Comparison of ENCODE assay signal across 17 cellular contexts in the genomic region with DNA sequence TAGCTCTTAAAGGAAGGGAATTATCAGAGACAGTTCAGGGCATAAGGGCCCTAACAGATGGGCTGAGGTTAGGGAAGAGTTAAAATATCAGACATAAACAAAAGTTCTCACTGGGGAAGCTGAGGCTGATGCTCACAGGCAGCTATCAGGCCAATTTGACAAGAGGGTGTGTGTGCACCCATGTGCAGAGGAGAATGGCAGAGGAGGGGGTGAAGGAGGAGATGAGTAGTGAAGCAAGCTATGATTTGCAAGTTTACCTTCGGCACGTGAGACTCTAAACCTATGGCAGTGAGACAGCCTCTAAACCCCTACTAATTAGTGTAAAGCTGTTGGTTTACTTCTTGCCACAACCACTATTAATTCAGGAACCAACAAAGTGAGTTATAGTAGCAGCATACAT.
DNase-seq lines count a peak whose midpoint lies in the region; ATAC-seq and TF ChIP-seq lines count a peak whose summit lies in the region.
"Had no signal": no experiment of that assay in that cellular context is flagged by ENCODE, and none has a peak within 500 bp of the region (broad histone marks: within the 10 kb centered on the region; RNA-seq: fewer than 3 reads in every experiment).

No MANE protein-coding gene starts in this region.

- H3K4me3 ChIP-seq in body of pancreas = no peak overlapping the region
- H3K4me3 ChIP-seq: colonic mucosa, esophagus squamous epithelium, mucosa of descending colon had no signal

- WGBS in body of pancreas, 2 donors = 84 to 92% methylated on average over 2 of the region's 2 CpGs

- H3K4me3 Mint-ChIP-seq in activated T-cell treated with anti-CD3 and anti-CD28 coated beads, Interleukin-2, amount 50 U/mL, for 72 hours = no peak overlapping the region

- ATAC-seq in GM18499 (IDR thresholded peaks at IDR 0.05; ENCODE audit: insufficient read depth, unreplicated experiment) = peak; percentile 22
- ATAC-seq in GM19463 (IDR thresholded peaks at IDR 0.05; ENCODE audit: unreplicated experiment) = peak; percentile 6
- ATAC-seq in HG02852 (IDR thresholded peaks at IDR 0.05; ENCODE audit: unreplicated experiment) = peak; percentile 36
- peak; percentile 13 for ATAC-seq in HG03442 (IDR thresholded peaks at IDR 0.05; ENCODE audit: unreplicated experiment)
- no peak for ATAC-seq in activated T-cell treated with anti-CD3 and anti-CD28 coated beads, Interleukin-2, amount 50 U/mL, for 72 hours (replicated peaks in 1 of 2)
- ATAC-seq in body of pancreas = no peak
- ATAC-seq: mucosa of descending colon had no signal

- no peaks in the 10 kb centered on the region for H3K9me3 Mint-ChIP-seq in activated T-cell treated with anti-CD3 and anti-CD28 coated beads, Interleukin-2, amount 50 U/mL, for 72 hours

- no peaks in the 10 kb centered on the region for H3K27me3 ChIP-seq in body of pancreas
- H3K27me3 ChIP-seq: colonic mucosa had no signal

- no peak for DNase-seq in NCI-H1436 treated with DMSO at 0.1 percent for 48 hours (lab: John Stamatoyannopoulos, UW)
- DNase-seq in activated T-cell treated with anti-CD3 and anti-CD28 coated beads, Interleukin-2, amount 50 U/mL, for 72 hours = no peak
- DNase-seq in KG1 (lab: John Stamatoyannopoulos, UW) = no peak
- DNase-seq in body of pancreas = no peak
- DNase-seq: colonic mucosa; DND-41; esophagus squamous epithelium; mucosa of descending colon; NCI-H1048; NCI-H510A; stimulated activated CD4-positive, alpha-beta T cell treated with anti-CD3 and anti-CD28 coated beads, Interleukin-1b, Interleukin-23, amount 100 ng/mL, for 48 hours; stimulated activated naive CD4-positive, alpha-beta T cell treated with Interleukin-2 at 50 U/mL for 16 hours had no signal

- no peaks in the 10 kb centered on the region for H3K9me3 ChIP-seq in body of pancreas
- H3K9me3 ChIP-seq: colonic mucosa, esophagus squamous epithelium, mucosa of descending colon had no signal

- no peaks in the 10 kb centered on the region for H3K4me1 ChIP-seq in body of pancreas
- H3K4me1 ChIP-seq: colonic mucosa, esophagus squamous epithelium had no signal

- H3K27ac Mint-ChIP-seq in activated T-cell treated with anti-CD3 and anti-CD28 coated beads, Interleukin-2, amount 50 U/mL, for 72 hours = no peak overlapping the region

- H3K27ac ChIP-seq in body of pancreas = no peak overlapping the region
- H3K27ac ChIP-seq: colonic mucosa, esophagus squamous epithelium, RWPE1 had no signal

- no peaks in the 10 kb centered on the region for H3K36me3 Mint-ChIP-seq in activated T-cell treated with anti-CD3 and anti-CD28 coated beads, Interleukin-2, amount 50 U/mL, for 72 hours (ENCODE audit: insufficient read depth in 2 of 2)

- TF ChIP-seq POLR2A in body of pancreas (IDR thresholded peaks at IDR 0.05) = no peak

- no peak for TF ChIP-seq CTCF in body of pancreas (IDR thresholded peaks at IDR 0.05)

- intact Hi-C loops in body of pancreas (cut with DNase I) = no loop called here

- H3K4me1 Mint-ChIP-seq in activated T-cell treated with anti-CD3 and anti-CD28 coated beads, Interleukin-2, amount 50 U/mL, for 72 hours (ENCODE audit: low read depth) = no peaks in the 10 kb centered on the region

- no peaks in the 10 kb centered on the region for H3K27me3 Mint-ChIP-seq in activated T-cell treated with anti-CD3 and anti-CD28 coated beads, Interleukin-2, amount 50 U/mL, for 72 hours (ENCODE audit: low read depth)

- H3K36me3 ChIP-seq in body of pancreas (replicated peaks in 1 of 2; ENCODE audit: insufficient read depth in 1 of 2, low read depth in 2 of 2) = no peaks in the 10 kb centered on the region
- H3K36me3 ChIP-seq: colonic mucosa, esophagus squamous epithelium had no signal

Comparison
In these comparisons a context has a peak if more than half of its experiments do, and no peak if none do; other contexts are left out.
1. ATAC-seq: peak in GM18499 (single experiment), GM19463 (single experiment), HG02852 (single experiment) and HG03442 (single experiment); none in activated T-cell treated with anti-CD3 and anti-CD28 coated beads, Interleukin-2, amount 50 U/mL, for 72 hours (0 of 2) and body of pancreas (single experiment).